ENCODE assay signal across 9 cellular contexts in the genomic region with DNA sequence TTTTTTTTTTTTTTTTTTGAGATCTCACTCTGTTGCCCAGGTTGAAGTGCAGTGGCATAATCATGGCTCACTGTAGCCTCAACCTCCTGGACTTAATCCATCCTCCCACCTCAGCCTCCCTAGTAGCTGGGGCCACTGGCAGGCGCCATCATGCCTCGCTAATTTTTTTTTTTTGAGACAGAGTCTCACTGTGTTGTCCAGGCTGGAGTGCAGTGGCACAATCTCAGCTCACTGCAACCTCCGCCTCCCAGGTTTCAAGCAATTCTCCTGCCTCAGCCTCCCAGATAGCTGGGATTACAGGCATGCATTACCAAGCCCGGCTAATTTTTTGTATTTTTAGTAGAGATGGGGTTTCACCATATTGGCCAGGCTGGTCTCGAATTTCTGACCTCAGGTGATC. TPM values are rescaled to one million over a fixed set of nuclear protein-coding genes. Genes with fewer than 3 reads are reported as not detected.
"Had no signal": no experiment of that assay in that cellular context is flagged by ENCODE, and none has a peak within 500 bp of the region (broad histone marks: within the 10 kb centered on the region; RNA-seq: fewer than 3 reads in every experiment).

No MANE protein-coding gene starts in this region.

RNA-seq across cellular contexts. Expression of a gene that starts 23.0 kb away (rescaled TPM):
- total RNA-seq: activated CD4-positive, alpha-beta memory T cell treated with anti-CD3 and anti-CD28 coated beads, Interleukin-2, amount 10 ng/mL, durations not matched to agents 7 days and 5 days; activated CD4-positive, alpha-beta T cell treated with anti-CD3 and anti-CD28 coated beads for 36 hours; activated CD8-positive, alpha-beta memory T cell treated with anti-CD3 and anti-CD28 coated beads, Interleukin-2, amount 10 ng/mL, durations not matched to agents 7 days and 5 days; activated CD8-positive, alpha-beta T cell treated with anti-CD3 and anti-CD28 coated beads, Interleukin-2, amount 10 ng/mL, durations not matched to agents 7 days and 5 days; activated naive CD4-positive, alpha-beta T cell treated with anti-CD3 and anti-CD28 coated beads for 36 hours; activated naive CD8-positive, alpha-beta T cell treated with anti-CD3 and anti-CD28 coated beads, Interleukin-2, amount 10 ng/mL, durations not matched to agents 7 days and 5 days; ascending aorta; cardiac septum; cerebellum had no signal
